In the genomic region with DNA sequence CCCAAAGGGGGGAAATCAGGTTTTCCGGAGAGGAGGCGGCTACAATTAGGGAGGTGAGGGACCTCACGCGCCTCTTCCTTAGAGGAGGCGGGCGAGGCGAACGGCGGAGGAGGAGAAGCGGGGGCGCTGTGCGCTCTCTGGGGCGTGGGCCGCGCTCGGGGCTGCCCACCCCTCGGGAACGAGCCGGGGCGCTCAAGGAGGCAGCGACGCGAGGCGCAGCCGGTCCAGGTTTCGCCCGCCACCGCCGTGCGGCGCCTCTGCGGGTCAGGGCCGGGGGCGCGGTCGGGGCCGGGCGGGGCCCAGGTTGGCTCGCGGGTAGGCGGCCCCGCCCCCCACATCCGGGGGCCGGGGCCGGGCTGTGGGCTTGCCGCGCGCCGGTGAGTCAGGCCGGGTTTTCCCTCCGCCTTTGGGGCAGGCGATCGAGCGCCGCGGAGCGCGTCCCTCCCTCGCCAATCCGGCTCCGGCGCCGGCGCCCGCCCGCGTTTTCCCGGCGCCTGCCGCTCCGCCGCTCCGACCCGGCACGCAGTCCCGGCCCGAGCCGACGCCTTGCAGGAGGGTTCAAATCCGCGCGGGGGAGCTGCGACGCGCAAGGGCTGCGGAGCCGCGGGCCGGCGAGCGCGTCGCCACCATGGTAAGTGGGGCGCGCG, we compare ENCODE assay signal across 8 cellular contexts. TPM values are rescaled to one million over a fixed set of nuclear protein-coding genes. Genes with fewer than 3 reads are reported as not detected.
A peak's percentile ranks its signal among the peaks of the same experiment; 100 is the strongest.
DNase-seq lines count a peak whose midpoint lies in the region; ATAC-seq and TF ChIP-seq lines count a peak whose summit lies in the region.

A gene with protein sequence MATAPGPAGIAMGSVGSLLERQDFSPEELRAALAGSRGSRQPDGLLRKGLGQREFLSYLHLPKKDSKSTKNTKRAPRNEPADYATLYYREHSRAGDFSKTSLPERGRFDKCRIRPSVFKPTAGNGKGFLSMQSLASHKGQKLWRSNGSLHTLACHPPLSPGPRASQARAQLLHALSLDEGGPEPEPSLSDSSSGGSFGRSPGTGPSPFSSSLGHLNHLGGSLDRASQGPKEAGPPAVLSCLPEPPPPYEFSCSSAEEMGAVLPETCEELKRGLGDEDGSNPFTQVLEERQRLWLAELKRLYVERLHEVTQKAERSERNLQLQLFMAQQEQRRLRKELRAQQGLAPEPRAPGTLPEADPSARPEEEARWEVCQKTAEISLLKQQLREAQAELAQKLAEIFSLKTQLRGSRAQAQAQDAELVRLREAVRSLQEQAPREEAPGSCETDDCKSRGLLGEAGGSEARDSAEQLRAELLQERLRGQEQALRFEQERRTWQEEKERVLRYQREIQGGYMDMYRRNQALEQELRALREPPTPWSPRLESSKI (plus strand): TSS at position 392 of the 647 bp plus-strand sequence. CDS start 6,052 bp downstream, outside the sequence.

- H3K27ac ChIP-seq in esophagus (ENCODE audit: low read depth in 2 of 2, low read length in 1 of 2) (peak within 1 kb of the TSS; percentile 90 to 92), neutrophil (no peak within 1 kb of the TSS), tibial artery (no peak within 1 kb of the TSS)

- TF ChIP-seq CTCF in neutrophil (IDR thresholded peaks at IDR 0.05) (no peak), tibial artery (IDR thresholded peaks at IDR 0.05) (no peak)

- H3K36me3 ChIP-seq in esophagus (ENCODE audit: control insufficient read depth in 2 of 2, insufficient read depth in 2 of 2, low read length in 1 of 2) = peaks cover 0 to 10% of the 10 kb centered on the region in 2 donors
- H3K36me3 ChIP-seq in neutrophil = no peaks in the 10 kb centered on the region
- H3K36me3 ChIP-seq in tibial artery = no peaks in the 10 kb centered on the region

- H3K9me3 ChIP-seq in esophagus (ENCODE audit: control insufficient read depth in 2 of 2, insufficient read depth in 1 of 2, low read depth in 1 of 2, low read length in 1 of 2) (peaks cover 0 to 2% of the 10 kb centered on the region in 2 donors), neutrophil (no peaks in the 10 kb centered on the region), tibial artery (no peaks in the 10 kb centered on the region)

- H3K4me3 ChIP-seq in esophagus (ENCODE audit: low read depth in 1 of 2, low read length in 2 of 2) = peak within 1 kb of the TSS; percentile 70 to 75
- H3K4me3 ChIP-seq in neutrophil (ENCODE audit: low read depth in 1 of 2, low read length in 1 of 2) = peak within 1 kb of the TSS; percentile 25 to 27
- H3K4me3 ChIP-seq in tibial artery = peak within 1 kb of the TSS; percentile 34 to 43

- ATAC-seq in HG02938 (IDR thresholded peaks at IDR 0.05; ENCODE audit: unreplicated experiment) = peak; percentile 40

- H3K27me3 ChIP-seq in esophagus (ENCODE audit: control insufficient read depth in 1 of 2, insufficient read depth in 2 of 2, low read length in 2 of 2) (no peaks in the 10 kb centered on the region), neutrophil (peaks cover 80% of the 10 kb centered on the region), tibial artery (peaks cover 0 to 74% of the 10 kb centered on the region in 2 donors)

- DNase-seq in SIG-M5 treated with dmso at 0.1 percent for 504 hours (lab: John Stamatoyannopoulos, UW; ENCODE audit: unreplicated experiment) (peak; percentile 75), SIG-M5 (lab: John Stamatoyannopoulos, UW) (no peak), NCI-H510A treated with DMSO at 0.1 percent for 48 hours (lab: John Stamatoyannopoulos, UW) (peak; percentile 36), activated T-cell treated with anti-CD3 and anti-CD28 coated beads for 1 hour (ENCODE audit: low read depth) (peak; percentile 71), tibial artery (no peak)

- H3K4me1 ChIP-seq in esophagus (ENCODE audit: control insufficient read depth in 2 of 2, insufficient read depth in 2 of 2, low read length in 1 of 2) = peaks cover 0 to 26% of the 10 kb centered on the region in 2 donors
- peaks cover 21 to 25% of the 10 kb centered on the region in 2 experiments for H3K4me1 ChIP-seq in neutrophil (ENCODE audit: control insufficient read depth in 1 of 2, insufficient read depth in 1 of 2, low read depth in 1 of 2, low read length in 1 of 2)
- H3K4me1 ChIP-seq in tibial artery = peaks cover 0 to 39% (median 13%) of the 10 kb centered on the region in 4 donors

- intact Hi-C loops in tibial artery (cut with DNase I; ENCODE audit: low total_unique reads) = no loop called here

- WGBS in esophagus, 2 donors = 1% methylated on average over 53 to 96 of the region's 96 CpGs

RNA-seq across cellular contexts. Expression of the gene that starts here (rescaled TPM):
- 10 to 100 TPM; 16.9 to 26.2 TPM for polyA plus RNA-seq in esophagus

Comparison
In these comparisons a context has a peak if more than half of its experiments do, and no peak if none do; other contexts are left out.
1. DNase-seq: peak in SIG-M5 treated with dmso at 0.1 percent for 504 hours (single experiment), NCI-H510A treated with DMSO at 0.1 percent for 48 hours (single experiment) and activated T-cell treated with anti-CD3 and anti-CD28 coated beads for 1 hour (single experiment); none in SIG-M5 (single experiment) and tibial artery (0 of 2).
2. H3K27ac ChIP-seq: peak in esophagus (2 of 2); none in neutrophil (single experiment) and tibial artery (0 of 2).
3. Peak in every context shown above with its lines, with median percentiles within 50 percentile points of each other: H3K4me3 ChIP-seq.